ENCODE assay signal across 8 cellular contexts in genomic region chr22:22297790-22298653, GRCh38. TPM values are rescaled to one million over a fixed set of nuclear protein-coding genes. Genes with fewer than 3 reads are reported as not detected.
DNase-seq lines count a peak whose midpoint lies in the region; ATAC-seq and TF ChIP-seq lines count a peak whose summit lies in the region.
"Not testable (repeated sequence)": the region's sequence is repeated elsewhere in the genome, so short reads cannot be mapped to it uniquely, and the experiment has no call there.

No MANE protein-coding gene starts in this region.

- H3K9ac ChIP-seq in mucosa of rectum (ENCODE audit: low read depth in 1 of 2, low read length in 2 of 2): peak overlapping the region; percentile 72 to 75

- intact Hi-C loops in activated T-helper 1 cell treated with anti-CD3 and anti-CD28 coated beads, Interleukin-12 subunit alpha, Interleukin-12 subunit beta, Interleukin-2, Interleukin-4 antibody, amounts not matched to agents 30 ng/mL and 10 ng/mL and 1 ng/mL, durations not matched to agents 14 hours and 24 hours and 36 hours (cut with micrococcal nuclease): loop anchor here (1.0 kb wide), 1 partner anchor 88 kb away; no protein-coding TSS in a partner anchor
- intact Hi-C loops in esophagus muscularis mucosa (cut with DNase I): not testable (repeated sequence)

- ATAC-seq in GM21515 (IDR thresholded peaks at IDR 0.05; ENCODE audit: unreplicated experiment): peak; percentile 55

- H3K27ac ChIP-seq in RWPE1 (peak overlapping the region; percentile 86), esophagus muscularis mucosa (replicated peaks in 1 of 4) (peak overlapping the region; percentile 81 to 87 (median 84)), mucosa of rectum (ENCODE audit: low read depth in 2 of 2, low read length in 2 of 2) (peak overlapping the region; percentile 47 to 58)

- peaks cover 0 to 11% (median 10%) of the 10 kb centered on the region in 4 donors for H3K4me1 ChIP-seq in esophagus muscularis mucosa
- not testable (repeated sequence) for H3K4me1 ChIP-seq in mucosa of rectum (ENCODE audit: control insufficient read depth in 2 of 2, insufficient read depth in 2 of 2, low read length in 2 of 2)

- TF ChIP-seq EP300 in esophagus muscularis mucosa (IDR thresholded peaks at IDR 0.05): not testable (repeated sequence)

- 1% methylated on average over 14 of the region's 72 CpGs for WGBS in esophagus muscularis mucosa

- H3K27ac Mint-ChIP-seq in activated T-helper 1 cell treated with anti-CD3 and anti-CD28 coated beads, Interleukin-12 subunit alpha, Interleukin-12 subunit beta, Interleukin-2, Interleukin-4 antibody, amounts not matched to agents 30 ng/mL and 10 ng/mL and 1 ng/mL, durations not matched to agents 14 hours and 24 hours and 36 hours: peak overlapping the region; percentile 64

- CTCF ChIA-PET in RWPE1 (lab: Yijun Ruan, JAX): not testable (repeated sequence)

- H3K4me3 Mint-ChIP-seq in activated T-helper 1 cell treated with anti-CD3 and anti-CD28 coated beads, Interleukin-12 subunit alpha, Interleukin-12 subunit beta, Interleukin-2, Interleukin-4 antibody, amounts not matched to agents 30 ng/mL and 10 ng/mL and 1 ng/mL, durations not matched to agents 14 hours and 24 hours and 36 hours: peak overlapping the region; percentile 88

- H3K4me3 ChIP-seq in esophagus muscularis mucosa (peak overlapping the region; percentile 72 to 83 (median 81)), mucosa of rectum (ENCODE audit: low read length in 2 of 2) (peak overlapping the region; percentile 71 to 73)

- H3K36me3 Mint-ChIP-seq in activated T-helper 1 cell treated with anti-CD3 and anti-CD28 coated beads, Interleukin-12 subunit alpha, Interleukin-12 subunit beta, Interleukin-2, Interleukin-4 antibody, amounts not matched to agents 30 ng/mL and 10 ng/mL and 1 ng/mL, durations not matched to agents 14 hours and 24 hours and 36 hours (ENCODE audit: low read depth): not testable (repeated sequence)

- TF ChIP-seq POLR2A in esophagus muscularis mucosa (IDR thresholded peaks at IDR 0.05; ENCODE audit: low read depth): peak; percentile 21

- not testable (repeated sequence) for H3K27me3 Mint-ChIP-seq in activated T-helper 1 cell treated with anti-CD3 and anti-CD28 coated beads, Interleukin-12 subunit alpha, Interleukin-12 subunit beta, Interleukin-2, Interleukin-4 antibody, amounts not matched to agents 30 ng/mL and 10 ng/mL and 1 ng/mL, durations not matched to agents 14 hours and 24 hours and 36 hours (ENCODE audit: insufficient read depth)

- not testable (repeated sequence) for H3K9me3 Mint-ChIP-seq in activated T-helper 1 cell treated with anti-CD3 and anti-CD28 coated beads, Interleukin-12 subunit alpha, Interleukin-12 subunit beta, Interleukin-2, Interleukin-4 antibody, amounts not matched to agents 30 ng/mL and 10 ng/mL and 1 ng/mL, durations not matched to agents 14 hours and 24 hours and 36 hours

- POLR2A ChIA-PET in RWPE1 (lab: Yijun Ruan, JAX; ENCODE audit: low non-redundant PET): not testable (repeated sequence)

- H3K9me3 ChIP-seq in esophagus muscularis mucosa; mucosa of rectum (ENCODE audit: control insufficient read depth in 2 of 2, low read length in 2 of 2): not testable (repeated sequence)

- peak; percentile 37; the same call in 1 of the 2 replicates for TF ChIP-seq CTCF in RWPE1 (conservative IDR thresholded peaks at IDR 0.05; ENCODE audit: low read depth)
- peak in 2 of 3 experiments; percentile 29 to 39 for TF ChIP-seq CTCF in esophagus muscularis mucosa (IDR thresholded peaks at IDR 0.05)

- H3K36me3 ChIP-seq in esophagus muscularis mucosa: peaks cover 0 to 18% (median 8%) of the 10 kb centered on the region in 4 donors
- H3K36me3 ChIP-seq in mucosa of rectum (ENCODE audit: control insufficient read depth in 2 of 2, insufficient read depth in 2 of 2, low read length in 2 of 2): not testable (repeated sequence)

- DNase-seq in CD1c-positive myeloid dendritic cell (ENCODE audit: extremely low spot score) (peak; percentile 89), KG1 (lab: John Stamatoyannopoulos, UW) (peak; percentile 20)
- DNase-seq in RWPE1 (ENCODE audit: low spot score); esophagus muscularis mucosa (ENCODE audit: extremely low spot score): not testable (repeated sequence)
- peak; percentile 78 for DNase-seq in activated T-helper 1 cell treated with anti-CD3 and anti-CD28 coated beads, Interleukin-12 subunit alpha, Interleukin-12 subunit beta, Interleukin-2, Interleukin-4 antibody, amounts not matched to agents 30 ng/mL and 10 ng/mL and 1 ng/mL, durations not matched to agents 14 hours and 24 hours and 36 hours (ENCODE audit: low spot score)
- DNase-seq in stimulated activated CD8-positive, alpha-beta memory T cell treated with anti-CD3 and anti-CD28 coated beads, Interleukin-15, amount 100 ng/mL, for 1 hour (ENCODE audit: low read depth): peak; percentile 55

- H3K27me3 ChIP-seq in esophagus muscularis mucosa; mucosa of rectum (ENCODE audit: control insufficient read depth in 2 of 2, insufficient read depth in 2 of 2, low read length in 2 of 2): not testable (repeated sequence)

- H3K4me1 Mint-ChIP-seq in activated T-helper 1 cell treated with anti-CD3 and anti-CD28 coated beads, Interleukin-12 subunit alpha, Interleukin-12 subunit beta, Interleukin-2, Interleukin-4 antibody, amounts not matched to agents 30 ng/mL and 10 ng/mL and 1 ng/mL, durations not matched to agents 14 hours and 24 hours and 36 hours (ENCODE audit: low read depth): peaks cover 24% of the 10 kb centered on the region

RNA-seq across cellular contexts. Expression of gene VPREB1, which starts 53.4 kb away (rescaled TPM):
- not detected in 2 replicates for total RNA-seq in activated T-helper 1 cell treated with anti-CD3 and anti-CD28 coated beads, Interleukin-12 subunit alpha, Interleukin-12 subunit beta, Interleukin-2, Interleukin-4 antibody, amounts not matched to agents 30 ng/mL and 10 ng/mL and 1 ng/mL, durations not matched to agents 14 hours and 24 hours and 36 hours
- not detected for total RNA-seq in esophagus muscularis mucosa
